21 cellular contexts compared by ENCODE assay signal in the genomic region with DNA sequence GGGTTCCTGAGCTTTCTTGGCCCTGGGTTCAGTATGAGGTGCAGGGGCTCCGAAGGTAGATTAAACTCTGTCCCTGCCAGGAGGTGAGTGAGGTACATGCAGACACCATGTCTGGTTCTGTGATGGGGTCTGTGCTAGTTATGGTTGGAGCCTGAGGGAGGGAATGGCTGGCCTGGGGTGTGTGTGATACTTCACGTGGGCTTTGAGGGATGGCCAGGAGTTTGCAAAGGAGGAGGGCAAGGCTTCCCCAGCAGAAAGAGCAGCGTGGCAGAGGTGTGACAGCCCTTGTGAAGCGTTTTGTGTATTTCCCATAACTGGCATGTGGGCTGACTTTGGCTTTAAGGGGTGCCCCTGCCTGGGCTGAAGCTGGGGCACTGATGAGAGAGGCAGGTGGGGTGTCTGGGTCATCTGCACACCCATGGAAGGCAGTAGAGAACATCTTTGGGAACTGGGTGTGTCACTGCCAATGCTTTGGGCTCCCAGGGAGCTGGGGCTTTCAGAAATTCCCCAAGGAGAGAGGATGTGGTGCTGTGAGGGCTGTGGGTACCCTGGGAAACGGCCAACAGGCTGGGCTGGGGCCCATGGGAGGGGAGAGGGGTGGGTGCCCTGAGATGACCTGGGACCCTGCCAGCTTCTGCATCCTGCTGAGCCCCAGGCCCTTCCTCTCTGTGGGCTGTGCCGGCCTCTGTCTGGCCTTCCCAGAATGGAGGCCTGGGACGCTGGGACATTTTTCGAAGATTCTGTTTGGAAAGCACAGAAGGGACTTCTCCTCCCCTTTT. TPM values are rescaled to one million over a fixed set of nuclear protein-coding genes. Genes with fewer than 3 reads are reported as not detected.
DNase-seq lines count a peak whose midpoint lies in the region; ATAC-seq and TF ChIP-seq lines count a peak whose summit lies in the region.
"Had no signal": no experiment of that assay in that cellular context is flagged by ENCODE, and none has a peak within 500 bp of the region (broad histone marks: within the 10 kb centered on the region; RNA-seq: fewer than 3 reads in every experiment).

No MANE protein-coding gene starts in this region.

- peaks cover 28% of the 10 kb centered on the region for H3K79me2 ChIP-seq in OCI-LY1 (ENCODE audit: insufficient read depth, low read length)

- H3K27ac ChIP-seq in OCI-LY1 (ENCODE audit: low read depth, low read length, poor library complexity, severe bottlenecking), result peak overlapping the region; percentile 96
- H3K27ac ChIP-seq in coronary artery, result peak overlapping the region; percentile 70 to 94
- H3K27ac ChIP-seq in upper lobe of left lung, result peak overlapping the region; percentile 80 to 91 (median 90)
- H3K27ac ChIP-seq: C4-2B, KMS-11, neutrophil had no signal

- peak overlapping the region; percentile 94; the same call in 1 of the 2 replicates for H3K9ac ChIP-seq in OCI-LY1 (ENCODE audit: low read length)
- H3K9ac ChIP-seq: KMS-11 had no signal

- H3K36me3 Mint-ChIP-seq in nephron (ENCODE audit: low read depth), result no peaks in the 10 kb centered on the region
- no peaks in the 10 kb centered on the region for H3K36me3 Mint-ChIP-seq in type B pancreatic cell
- no peaks in the 10 kb centered on the region for H3K36me3 Mint-ChIP-seq in activated naive CD4-positive, alpha-beta T cell treated with anti-CD3 and anti-CD28 coated beads, Interleukin-2, amount 10 ng/mL, durations not matched to agents 7 days and 5 days
- H3K36me3 Mint-ChIP-seq: activated CD8-positive, alpha-beta memory T cell treated with anti-CD3 and anti-CD28 coated beads, Interleukin-2, amount 10 ng/mL, durations not matched to agents 7 days and 5 days; T-cell had no signal

- H3K4me3 ChIP-seq in OCI-LY1 (ENCODE audit: low read depth, low read length, poor library complexity, severe bottlenecking) (peak overlapping the region; percentile 91), coronary artery (no peak overlapping the region), upper lobe of left lung (no peak overlapping the region)
- H3K4me3 ChIP-seq: breast epithelium had no signal

- H4K20me1 ChIP-seq in OCI-LY1 (ENCODE audit: insufficient read depth, low read length), result no peaks in the 10 kb centered on the region

- no peaks in the 10 kb centered on the region for H3K9me2 ChIP-seq in OCI-LY1 (ENCODE audit: low read depth, low read length)

- DNase-seq in coronary artery (ENCODE audit: low spot score), result no peak
- no peak for DNase-seq in upper lobe of left lung
- no peak for DNase-seq in type B pancreatic cell (ENCODE audit: extremely low spot score, unreplicated experiment)
- no peak for DNase-seq in activated naive CD4-positive, alpha-beta T cell treated with anti-CD3 and anti-CD28 coated beads, Interleukin-2, amount 10 ng/mL, durations not matched to agents 7 days and 5 days
- no peak for DNase-seq in activated gamma-delta T cell treated with Interleukin-2 at 50 U/mL for 16 hours
- DNase-seq: activated CD8-positive, alpha-beta memory T cell treated with anti-CD3 and anti-CD28 coated beads, Interleukin-2, amount 10 ng/mL, durations not matched to agents 7 days and 5 days; activated naive CD4-positive, alpha-beta T cell treated with anti-CD3 and anti-CD28 coated beads, Interleukin-2, amount 50 U/mL, for 16 hours; effector memory CD4-positive, alpha-beta T cell; mammary epithelial cell; NCI-H1105; NCI-H2171; T-cell had no signal

- H2AFZ ChIP-seq in OCI-LY1 (ENCODE audit: low read length), result no peak overlapping the region

- H3K4me2 ChIP-seq in OCI-LY1 (ENCODE audit: low read length), result peak overlapping the region; percentile 73
- H3K4me2 ChIP-seq: KMS-11 had no signal

- H3K9me3 Mint-ChIP-seq in nephron (no peaks in the 10 kb centered on the region), type B pancreatic cell (no peaks in the 10 kb centered on the region)
- H3K9me3 Mint-ChIP-seq in activated naive CD4-positive, alpha-beta T cell treated with anti-CD3 and anti-CD28 coated beads, Interleukin-2, amount 10 ng/mL, durations not matched to agents 7 days and 5 days, result no peaks in the 10 kb centered on the region
- H3K9me3 Mint-ChIP-seq: T-cell had no signal

- H3K4me3 Mint-ChIP-seq in nephron (no peak overlapping the region), type B pancreatic cell (no peak overlapping the region)
- H3K4me3 Mint-ChIP-seq in activated naive CD4-positive, alpha-beta T cell treated with anti-CD3 and anti-CD28 coated beads, Interleukin-2, amount 10 ng/mL, durations not matched to agents 7 days and 5 days, result no peak overlapping the region
- H3K4me3 Mint-ChIP-seq: activated CD8-positive, alpha-beta memory T cell treated with anti-CD3 and anti-CD28 coated beads, Interleukin-2, amount 10 ng/mL, durations not matched to agents 7 days and 5 days; T-cell had no signal

- peaks cover 37% of the 10 kb centered on the region for H3K4me1 Mint-ChIP-seq in nephron
- H3K4me1 Mint-ChIP-seq in type B pancreatic cell (ENCODE audit: unreplicated experiment), result peaks cover 21% of the 10 kb centered on the region
- H3K4me1 Mint-ChIP-seq in activated naive CD4-positive, alpha-beta T cell treated with anti-CD3 and anti-CD28 coated beads, Interleukin-2, amount 10 ng/mL, durations not matched to agents 7 days and 5 days, result peaks cover 21% of the 10 kb centered on the region

- WGBS in upper lobe of left lung, 2 donors, result 50 to 63% methylated on average over 6 to 8 of the region's 8 CpGs

- no peak for TF ChIP-seq EP300 in upper lobe of left lung (IDR thresholded peaks at IDR 0.05)

- H3K27ac Mint-ChIP-seq in nephron, result peak overlapping the region; percentile 37 to 44 (median 41)
- no peak overlapping the region for H3K27ac Mint-ChIP-seq in type B pancreatic cell
- no peak overlapping the region for H3K27ac Mint-ChIP-seq in activated naive CD4-positive, alpha-beta T cell treated with anti-CD3 and anti-CD28 coated beads, Interleukin-2, amount 10 ng/mL, durations not matched to agents 7 days and 5 days
- H3K27ac Mint-ChIP-seq: activated CD8-positive, alpha-beta memory T cell treated with anti-CD3 and anti-CD28 coated beads, Interleukin-2, amount 10 ng/mL, durations not matched to agents 7 days and 5 days; T-cell had no signal

- H3K27me3 ChIP-seq in OCI-LY1 (ENCODE audit: insufficient read depth, low read length), result no peaks in the 10 kb centered on the region
- H3K27me3 ChIP-seq in upper lobe of left lung, result peaks cover 0 to 9% (median 1%) of the 10 kb centered on the region in 4 donors
- H3K27me3 ChIP-seq: breast epithelium had no signal

- no peak for TF ChIP-seq POLR2A in upper lobe of left lung (IDR thresholded peaks at IDR 0.05)

- H3K27me3 Mint-ChIP-seq in nephron (ENCODE audit: low read depth), result peaks cover 9% of the 10 kb centered on the region
- peaks cover 26% of the 10 kb centered on the region for H3K27me3 Mint-ChIP-seq in type B pancreatic cell
- peaks cover 66% of the 10 kb centered on the region for H3K27me3 Mint-ChIP-seq in activated naive CD4-positive, alpha-beta T cell treated with anti-CD3 and anti-CD28 coated beads, Interleukin-2, amount 10 ng/mL, durations not matched to agents 7 days and 5 days
- H3K27me3 Mint-ChIP-seq: T-cell had no signal

- TF ChIP-seq CTCF in OCI-LY1 (IDR thresholded peaks at IDR 0.05; ENCODE audit: low read length), result no peak
- TF ChIP-seq CTCF in coronary artery (IDR thresholded peaks at IDR 0.05), result no peak
- TF ChIP-seq CTCF in nephron (IDR thresholded peaks at IDR 0.05; ENCODE audit: unreplicated experiment in 3 of 3), result no peak
- TF ChIP-seq CTCF in upper lobe of left lung (IDR thresholded peaks at IDR 0.05), result no peak
- no peak for TF ChIP-seq CTCF in type B pancreatic cell (conservative IDR thresholded peaks at IDR 0.05)

- H3K4me1 ChIP-seq in OCI-LY1 (ENCODE audit: insufficient read depth, low read length, severe bottlenecking) (peaks cover 79% of the 10 kb centered on the region), upper lobe of left lung (peaks cover 43 to 58% (median 50%) of the 10 kb centered on the region in 4 donors)

- no peak for ATAC-seq in upper lobe of left lung (ENCODE audit: low FRiP score in 2 of 2)
- ATAC-seq: activated CD4-positive, CD25-positive, alpha-beta regulatory T cell treated with anti-CD3 and anti-CD28 coated beads, Interleukin-2, amount 50 U/mL, for 24 hours; activated CD8-positive, alpha-beta memory T cell treated with anti-CD3 and anti-CD28 coated beads, Interleukin-2, amount 10 ng/mL, durations not matched to agents 7 days and 5 days; T-cell had no signal

- H3K36me3 ChIP-seq in OCI-LY1 (ENCODE audit: insufficient read depth, low read length), result peaks cover 74% of the 10 kb centered on the region
- peaks cover 0 to 22% (median 3%) of the 10 kb centered on the region in 4 donors for H3K36me3 ChIP-seq in upper lobe of left lung
- H3K36me3 ChIP-seq: breast epithelium, neutrophil had no signal

- no peaks in the 10 kb centered on the region for H3K9me3 ChIP-seq in OCI-LY1 (ENCODE audit: low read length)
- no peaks in the 10 kb centered on the region for H3K9me3 ChIP-seq in upper lobe of left lung
- H3K9me3 ChIP-seq: breast epithelium, neutrophil had no signal

- no peaks in the 10 kb centered on the region for H3F3A ChIP-seq in OCI-LY1 (ENCODE audit: insufficient read depth, low read length)

- CTCF ChIA-PET in activated naive CD4-positive, alpha-beta T cell treated with anti-CD3 and anti-CD28 coated beads, Interleukin-2, amount 10 ng/mL, durations not matched to agents 7 days and 5 days (lab: Charles Lee), result no interaction called here

RNA-seq across cellular contexts. Expression of a gene that starts 4.6 kb away (rescaled TPM):
- 10 to 100 TPM in 5 of 6 donors, 1 to 10 TPM in 1; 8.9 to 25.4 (median 13.4) TPM for total RNA-seq in upper lobe of left lung
- 0.43 and 9.6 TPM in 2 replicates for total RNA-seq in type B pancreatic cell (ENCODE audit: low replicate concordance)
- total RNA-seq: fibroblast of villous mesenchyme had no signal

RNA-seq across cellular contexts. Expression of a gene that starts 41.7 kb away (rescaled TPM):
- not detected for total RNA-seq in upper lobe of left lung
- total RNA-seq in type B pancreatic cell (ENCODE audit: low replicate concordance), result not detected in 2 replicates
- total RNA-seq: activated CD8-positive, alpha-beta memory T cell treated with anti-CD3 and anti-CD28 coated beads, Interleukin-2, amount 10 ng/mL, durations not matched to agents 7 days and 5 days; breast epithelium; fibroblast of villous mesenchyme; RPMI7951; T-cell had no signal

Comparison
In these comparisons a context has a peak if more than half of its experiments do, and no peak if none do; other contexts are left out.
1. H3K27ac Mint-ChIP-seq: peak in nephron (3 of 3); none in type B pancreatic cell (single experiment) and activated naive CD4-positive, alpha-beta T cell treated with anti-CD3 and anti-CD28 coated beads, Interleukin-2, amount 10 ng/mL, durations not matched to agents 7 days and 5 days (single experiment).
2. Peak in every context shown above with its lines, with median percentiles within 50 percentile points of each other: H3K27ac ChIP-seq.